ENCODE assay signal across 26 cellular contexts in genomic region chr1:70871790-70872189, GRCh38.
"Had no signal": no experiment of that assay in that cellular context is flagged by ENCODE, and none has a peak within 500 bp of the region (broad histone marks: within the 10 kb centered on the region; RNA-seq: fewer than 3 reads in every experiment).

No MANE protein-coding gene starts in this region.

- FAIRE-seq: keratinocyte, pancreas had no signal

- H3K4me2 ChIP-seq: smooth muscle cell had no signal

- H3K27me3 ChIP-seq: pancreas, right lobe of liver, transverse colon, upper lobe of left lung, vagina had no signal

- H3K27ac ChIP-seq: pancreas, prostate gland, right lobe of liver, transverse colon, upper lobe of left lung, vagina had no signal

- DNase-seq: hippocampal formation; kidney glomerular epithelial cell; left cardiac atrium; mesendoderm; naive thymus-derived CD4-positive, alpha-beta T cell; pancreas; posterior cingulate gyrus; retina; right lobe of liver; stimulated activated CD4-positive, alpha-beta T cell treated with anti-CD3 and anti-CD28 coated beads, Interleukin-1b, Interleukin-23, amount 100 ng/mL, for 48 hours; stimulated activated CD4-positive, alpha-beta T cell treated with anti-CD3 and anti-CD28 coated beads, Interleukin-2, amount 100 ng/mL, for 48 hours; stimulated activated CD4-positive, alpha-beta T cell treated with anti-CD3 and anti-CD28 coated beads, Interleukin-4, amount 100 ng/mL, for 4 hours; stimulated activated CD8-positive, alpha-beta memory T cell treated with anti-CD3 and anti-CD28 coated beads, Interleukin-4, amount 100 ng/mL, for 48 hours; stimulated activated naive CD4-positive, alpha-beta T cell treated with Interleukin-2 at 50 U/mL for 16 hours; stimulated activated naive CD8-positive, alpha-beta T cell treated with anti-CD3 and anti-CD28 coated beads, Interleukin-15, amount 100 ng/mL, for 72 hours; substantia nigra; transverse colon; upper lobe of left lung had no signal

- ATAC-seq: left lobe of liver; naive thymus-derived CD4-positive, alpha-beta T cell; natural killer cell treated with Interleukin-12 subunit alpha and Interleukin-12 subunit beta and Interleukin-15 and Interleukin-18, amount 100 ng/mL, for 72 hours; pancreas; right lobe of liver; stimulated activated memory B cell treated with anti-CD40 and anti-IgM and Interleukin-4, amounts not matched to agents 10 μg/mL and 1 μg/mL and 100 μg/mL, for 72 hours; stimulated activated naive CD8-positive, alpha-beta T cell treated with anti-CD3 and anti-CD28 coated beads, Interleukin-15, amount 100 ng/mL, for 72 hours had no signal

- H3K4me3 ChIP-seq: lung, pancreas, prostate gland, right lobe of liver, smooth muscle cell, transverse colon, upper lobe of left lung, vagina had no signal

- H3K4me1 ChIP-seq: pancreas, prostate gland, right lobe of liver, transverse colon, vagina had no signal

- H3K36me3 ChIP-seq: pancreas, prostate gland, right lobe of liver, transverse colon, upper lobe of left lung, vagina had no signal

- H3K9me3 ChIP-seq: pancreas, prostate gland, right lobe of liver, transverse colon, vagina had no signal
